ENCODE assay signal across 8 cellular contexts in the genomic region with DNA sequence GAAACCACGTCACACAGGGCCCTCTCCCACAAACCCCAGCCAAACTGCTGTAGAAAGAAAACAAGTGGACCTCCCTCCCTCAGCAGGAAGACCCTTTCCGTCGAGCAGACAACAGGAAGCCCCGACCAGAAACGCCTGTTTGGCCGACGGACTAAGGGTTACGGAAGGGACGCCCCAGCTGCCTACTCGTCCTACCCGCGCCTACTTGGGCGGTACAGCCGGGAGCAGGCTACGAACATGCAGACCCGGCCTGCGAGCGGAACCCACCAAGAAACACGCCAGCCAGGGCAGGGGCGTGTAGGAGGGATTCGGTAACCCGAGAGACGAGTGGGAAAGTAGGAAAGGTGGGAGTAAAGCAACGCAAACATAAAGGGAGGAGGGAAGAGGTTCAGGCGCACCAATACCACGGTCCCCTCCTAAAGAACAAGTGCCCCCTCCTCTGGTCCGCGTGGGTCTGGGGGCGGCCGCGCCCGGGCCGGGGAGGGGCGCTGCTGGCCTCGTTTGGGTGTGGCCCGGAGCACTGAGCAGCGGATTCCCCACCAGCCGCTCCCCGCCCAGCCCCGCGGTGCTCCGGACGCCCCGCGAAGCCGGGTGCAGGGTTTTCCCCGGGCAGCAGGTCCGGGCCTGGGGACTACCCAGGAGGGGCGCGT. TPM values are rescaled to one million over a fixed set of nuclear protein-coding genes. Genes with fewer than 3 reads are reported as not detected.
DNase-seq lines count a peak whose midpoint lies in the region; ATAC-seq and TF ChIP-seq lines count a peak whose summit lies in the region.

No MANE protein-coding gene starts in this region.

- H3K4me1 ChIP-seq in Caco-2 (peaks cover 52% of the 10 kb centered on the region), foreskin keratinocyte (peaks cover 22% of the 10 kb centered on the region), prostate gland (replicated peaks) (peaks cover 22% of the 10 kb centered on the region)

- TSS peak; percentile 23 for BruUV-seq in Caco-2 (replicated peaks; lab: Mats Ljungman, UMichigan)

- POLR2A ChIA-PET in Caco-2 (lab: Charles Lee), result interaction anchor here (0.6 to 3.4 kb wide), 12 partner anchors 8 to 482 kb away, joined by 3 to 56 read pairs (median 6); a partner anchor contains a TSS

- H3K4me1 Mint-ChIP-seq in Caco-2 (ENCODE audit: low read depth, unreplicated experiment), result peaks cover 38% of the 10 kb centered on the region
- peaks cover 54% of the 10 kb centered on the region for H3K4me1 Mint-ChIP-seq in activated T-cell treated with anti-CD3 and anti-CD28 coated beads, Interleukin-2, amount 50 U/mL, for 72 hours (ENCODE audit: low read depth)

- peak overlapping the region; percentile 88 for H3K4me3 Mint-ChIP-seq in Caco-2 (ENCODE audit: unreplicated experiment)
- peak overlapping the region; percentile 94 to 96 for H3K4me3 Mint-ChIP-seq in activated T-cell treated with anti-CD3 and anti-CD28 coated beads, Interleukin-2, amount 50 U/mL, for 72 hours

- H3K27ac Mint-ChIP-seq in Caco-2 (ENCODE audit: unreplicated experiment), result peak overlapping the region; percentile 99
- peak overlapping the region; percentile 79 for H3K27ac Mint-ChIP-seq in activated T-cell treated with anti-CD3 and anti-CD28 coated beads, Interleukin-2, amount 50 U/mL, for 72 hours

- H3K9me3 ChIP-seq in Caco-2, result no peaks in the 10 kb centered on the region
- H3K9me3 ChIP-seq in prostate gland, result no peaks in the 10 kb centered on the region

- H3K9me3 Mint-ChIP-seq in Caco-2 (ENCODE audit: unreplicated experiment), result no peaks in the 10 kb centered on the region
- no peaks in the 10 kb centered on the region for H3K9me3 Mint-ChIP-seq in activated T-cell treated with anti-CD3 and anti-CD28 coated beads, Interleukin-2, amount 50 U/mL, for 72 hours

- WGBS in prostate gland, result 2% methylated on average over 49 of the region's 50 CpGs

- no peaks in the 10 kb centered on the region for H3K27me3 ChIP-seq in Caco-2 (replicated peaks; ENCODE audit: control insufficient read depth, insufficient read depth, low read length)
- no peaks in the 10 kb centered on the region for H3K27me3 ChIP-seq in foreskin keratinocyte
- H3K27me3 ChIP-seq in prostate gland (replicated peaks; ENCODE audit: insufficient read depth), result no peaks in the 10 kb centered on the region

- intact Hi-C loops in Caco-2 (cut with micrococcal nuclease; ENCODE audit: unreplicated experiment), result loop anchor here (5.0 kb wide), 1 partner anchor 796 kb away; a partner anchor contains a TSS
- intact Hi-C loops in prostate gland (cut with DNase I), result no loop called here

- H3K27ac ChIP-seq in foreskin keratinocyte (peak overlapping the region; percentile 99), prostate gland (peak overlapping the region; percentile 75 to 81)

- H3K27me3 Mint-ChIP-seq in Caco-2 (ENCODE audit: insufficient read depth, unreplicated experiment), result no peaks in the 10 kb centered on the region
- H3K27me3 Mint-ChIP-seq in activated T-cell treated with anti-CD3 and anti-CD28 coated beads, Interleukin-2, amount 50 U/mL, for 72 hours (ENCODE audit: low read depth), result no peaks in the 10 kb centered on the region

- TF ChIP-seq POLR2A in NB4 (IDR thresholded peaks at IDR 0.05; ENCODE audit: extremely low read depth, insufficient read length), result peak; percentile 23
- no peak for TF ChIP-seq POLR2A in prostate gland (IDR thresholded peaks at IDR 0.05)

- DNase-seq in Caco-2, result peak in 1 of 2 experiments; percentile 42
- peak; percentile 75 for DNase-seq in NB4 (ENCODE audit: low read depth)
- DNase-seq in activated T-cell treated with anti-CD3 and anti-CD28 coated beads, Interleukin-2, amount 50 U/mL, for 72 hours, result peak; percentile 46 to 52
- no peak for DNase-seq in foreskin keratinocyte
- DNase-seq in prostate gland (ENCODE audit: low spot score), result no peak
- DNase-seq in NCI-H1092 (lab: John Stamatoyannopoulos, UW), result no peak
- DNase-seq in NCI-H187 (lab: John Stamatoyannopoulos, UW), result no peak
- no peak for DNase-seq in NCI-H2107 treated with DMSO at 0.1 percent for 48 hours (lab: John Stamatoyannopoulos, UW; ENCODE audit: unreplicated experiment)

- CTCF ChIA-PET in Caco-2 (lab: Charles Lee), result interaction anchor here (0.8 to 2.8 kb wide), 5 partner anchors 8 to 57 kb away, joined by 4 to 16 read pairs (median 4); no protein-coding TSS in a partner anchor

- H3K36me3 Mint-ChIP-seq in Caco-2 (ENCODE audit: insufficient read depth, unreplicated experiment), result peaks cover 72% of the 10 kb centered on the region
- peaks cover 0 to 4% of the 10 kb centered on the region in 2 donors for H3K36me3 Mint-ChIP-seq in activated T-cell treated with anti-CD3 and anti-CD28 coated beads, Interleukin-2, amount 50 U/mL, for 72 hours (ENCODE audit: insufficient read depth in 2 of 2)

- H3K4me3 ChIP-seq in Caco-2 (ENCODE audit: low read depth, low read length), result peak overlapping the region; percentile 88
- peak overlapping the region; percentile 87 for H3K4me3 ChIP-seq in NB4 (ENCODE audit: low read depth, low read length)
- H3K4me3 ChIP-seq in prostate gland, result peak overlapping the region; percentile 57 to 80

- H3K36me3 ChIP-seq in Caco-2 (ENCODE audit: control insufficient read depth, insufficient read depth, low read length) (peaks cover 7% of the 10 kb centered on the region), prostate gland (no peaks in the 10 kb centered on the region)

- no peak for TF ChIP-seq CTCF in Caco-2 (IDR thresholded peaks at IDR 0.05; ENCODE audit: insufficient read depth in 1 of 2, low read depth in 1 of 2, low read length in 1 of 2, severe bottlenecking in 1 of 2, unreplicated experiment in 1 of 2)
- TF ChIP-seq CTCF in NB4 (IDR thresholded peaks at IDR 0.05; ENCODE audit: low read depth, low read length), result no peak
- TF ChIP-seq CTCF in foreskin keratinocyte (conservative IDR thresholded peaks at IDR 0.05), result no peak
- TF ChIP-seq CTCF in prostate gland (IDR thresholded peaks at IDR 0.05), result no peak

- peak; percentile 38 for ATAC-seq in activated T-cell treated with anti-CD3 and anti-CD28 coated beads, Interleukin-2, amount 50 U/mL, for 72 hours (replicated peaks in 1 of 2)
- no peak for ATAC-seq in foreskin keratinocyte

RNA-seq across cellular contexts. Expression of a gene that starts 0.5 kb away (rescaled TPM):
- total RNA-seq in Caco-2 (2022) (2,143 and 2,154 TPM in 2 replicates), foreskin keratinocyte (1,585 and 1,601 TPM in 2 replicates), prostate gland (10 to 100 TPM; 61.7 to 72.1 TPM)
- total RNA-seq in activated T-cell treated with anti-CD3 and anti-CD28 coated beads, Interleukin-2, amount 50 U/mL, for 72 hours, result 100 to 1,000 TPM in 1 of 2 donors, 10 to 100 TPM in 1; 76.6 to 138 TPM
- 2,964 and 3,214 TPM in 2 replicates for polyA plus RNA-seq in foreskin keratinocyte

RNA-seq across cellular contexts. Expression of a gene that starts 43.6 kb away (rescaled TPM):
- total RNA-seq in Caco-2 (2022) (364 and 408 TPM in 2 replicates), foreskin keratinocyte (3,510 and 4,063 TPM in 2 replicates), prostate gland (100 to 1,000 TPM; 253 to 351 TPM)
- 100 to 1,000 TPM; 252 to 355 TPM for total RNA-seq in activated T-cell treated with anti-CD3 and anti-CD28 coated beads, Interleukin-2, amount 50 U/mL, for 72 hours
- 7,478 and 9,136 TPM in 2 replicates for polyA plus RNA-seq in foreskin keratinocyte

Comparison
In these comparisons a context has a peak if more than half of its experiments do, and no peak if none do; other contexts are left out.
1. DNase-seq: peak in NB4 (single experiment) and activated T-cell treated with anti-CD3 and anti-CD28 coated beads, Interleukin-2, amount 50 U/mL, for 72 hours (2 of 2); none in foreskin keratinocyte (0 of 2), prostate gland (single experiment), NCI-H1092 (single experiment), NCI-H187 (0 of 2) and NCI-H2107 treated with DMSO at 0.1 percent for 48 hours (single experiment).
2. RNA of a gene that starts 0.5 kb away (total RNA-seq): 2,143 to 2,154 TPM in Caco-2 and 1,585 to 1,601 TPM in foreskin keratinocyte; 76.6 to 138 TPM in activated T-cell treated with anti-CD3 and anti-CD28 coated beads, Interleukin-2, amount 50 U/mL, for 72 hours and 61.7 to 72.1 TPM in prostate gland; every median in the first group is over 10 times any median in the second.
3. Peak in every context shown above with its lines, with median percentiles within 50 percentile points of each other: H3K4me3 ChIP-seq.